ENCODE assay signal across 10 cellular contexts in the genomic region with DNA sequence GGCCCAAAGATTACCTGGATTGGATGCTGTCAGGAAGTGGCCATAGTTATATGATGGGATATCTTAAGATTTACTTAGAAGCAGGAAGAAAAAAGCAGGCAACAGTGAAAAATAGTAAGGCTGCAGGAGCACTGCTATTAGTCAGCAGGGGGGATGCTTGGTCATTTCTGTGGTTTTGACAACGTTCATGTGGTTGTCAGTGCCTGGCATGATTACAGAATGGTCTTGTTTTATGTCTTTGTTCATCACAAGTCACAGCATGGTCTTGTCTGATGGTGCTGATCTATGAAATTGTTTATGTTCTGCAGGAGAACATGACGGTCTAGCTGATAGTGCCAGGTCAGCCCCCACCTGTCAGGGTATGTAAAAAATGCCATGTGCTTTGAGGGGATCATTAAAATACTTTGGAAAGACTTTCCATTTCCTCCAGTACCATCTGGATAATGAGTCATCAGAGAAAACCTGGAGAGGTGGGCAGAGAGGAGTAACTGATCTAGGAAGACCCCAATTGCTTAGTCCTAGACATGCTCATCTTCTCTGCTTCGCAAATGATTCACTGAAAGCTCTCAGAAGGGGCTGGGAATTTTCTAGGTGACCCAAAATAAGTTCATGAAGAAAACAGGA. TPM values are rescaled to one million over a fixed set of nuclear protein-coding genes. Genes with fewer than 3 reads are reported as not detected.
DNase-seq lines count a peak whose midpoint lies in the region; ATAC-seq and TF ChIP-seq lines count a peak whose summit lies in the region.
"Had no signal": no experiment of that assay in that cellular context is flagged by ENCODE, and none has a peak within 500 bp of the region (broad histone marks: within the 10 kb centered on the region; RNA-seq: fewer than 3 reads in every experiment).

No MANE protein-coding gene starts in this region.

- H3K9me3 ChIP-seq in WERI-Rb-1 (ENCODE audit: severe bottlenecking): no peaks in the 10 kb centered on the region

- H3K4me1 Mint-ChIP-seq in activated CD4-positive, alpha-beta T cell treated with anti-CD3 and anti-CD28 coated beads, Interleukin-2, amount 10 ng/mL, durations not matched to agents 7 days and 5 days: peaks cover 13% of the 10 kb centered on the region
- peaks cover 28% of the 10 kb centered on the region for H3K4me1 Mint-ChIP-seq in activated T-helper 17 cell treated with anti-CD3 and anti-CD28 coated beads, Interleukin-2, amount 50 U/mL, for 72 hours

- no peaks in the 10 kb centered on the region for H3K27me3 ChIP-seq in WERI-Rb-1 (ENCODE audit: insufficient read depth, low read depth, severe bottlenecking)

- DNase-seq in activated CD4-positive, alpha-beta T cell treated with anti-CD3 and anti-CD28 coated beads, Interleukin-2, amount 10 ng/mL, durations not matched to agents 7 days and 5 days: peak; percentile 13
- DNase-seq in activated CD4-positive, alpha-beta T cell treated with anti-CD3 and anti-CD28 coated beads for 1 hour: no peak
- DNase-seq in stimulated activated CD8-positive, alpha-beta memory T cell treated with anti-CD3 and anti-CD28 coated beads, Interleukin-4, amount 100 ng/mL, for 48 hours: peak; percentile 47
- no peak for DNase-seq in WERI-Rb-1
- DNase-seq in DMS153 (lab: John Stamatoyannopoulos, UW): no peak
- no peak for DNase-seq in coronary artery (ENCODE audit: low spot score)

- peak; percentile 73 for ATAC-seq in HG03378 (IDR thresholded peaks at IDR 0.05; ENCODE audit: unreplicated experiment)
- ATAC-seq in activated T-helper 17 cell treated with anti-CD3 and anti-CD28 coated beads, Interleukin-2, amount 50 U/mL, for 72 hours (replicated peaks): peak; percentile 90

- H3K27me3 Mint-ChIP-seq in activated CD4-positive, alpha-beta T cell treated with anti-CD3 and anti-CD28 coated beads, Interleukin-2, amount 10 ng/mL, durations not matched to agents 7 days and 5 days: no peaks in the 10 kb centered on the region
- H3K27me3 Mint-ChIP-seq in activated T-helper 17 cell treated with anti-CD3 and anti-CD28 coated beads, Interleukin-2, amount 50 U/mL, for 72 hours: no peaks in the 10 kb centered on the region

- no peak overlapping the region for H3K27ac Mint-ChIP-seq in activated CD4-positive, alpha-beta T cell treated with anti-CD3 and anti-CD28 coated beads, Interleukin-2, amount 10 ng/mL, durations not matched to agents 7 days and 5 days
- H3K27ac Mint-ChIP-seq in activated T-helper 17 cell treated with anti-CD3 and anti-CD28 coated beads, Interleukin-2, amount 50 U/mL, for 72 hours: peak overlapping the region; percentile 2
- H3K27ac Mint-ChIP-seq: T-helper 1 cell treated with Interleukin-12 subunit alpha and Interleukin-12 subunit beta and Interleukin-4 antibody, amounts not matched to agents 30 μg/mL and 1 μg/mL, for 36 hours had no signal

- H3K4me3 Mint-ChIP-seq in activated CD4-positive, alpha-beta T cell treated with anti-CD3 and anti-CD28 coated beads, Interleukin-2, amount 10 ng/mL, durations not matched to agents 7 days and 5 days: no peak overlapping the region
- H3K4me3 Mint-ChIP-seq in activated T-helper 17 cell treated with anti-CD3 and anti-CD28 coated beads, Interleukin-2, amount 50 U/mL, for 72 hours: peak overlapping the region; percentile 3
- H3K4me3 Mint-ChIP-seq: T-helper 1 cell treated with Interleukin-12 subunit alpha and Interleukin-12 subunit beta and Interleukin-4 antibody, amounts not matched to agents 30 μg/mL and 1 μg/mL, for 36 hours had no signal

- no peak overlapping the region for H3K4me3 ChIP-seq in WERI-Rb-1 (ENCODE audit: low read depth, low read length)
- no peak overlapping the region for H3K4me3 ChIP-seq in coronary artery

- POLR2A ChIA-PET in activated CD4-positive, alpha-beta T cell treated with anti-CD3 and anti-CD28 coated beads, Interleukin-2, amount 10 ng/mL, durations not matched to agents 7 days and 5 days (lab: Charles Lee): no interaction called here

- H3K27ac ChIP-seq in WERI-Rb-1 (no peak overlapping the region), coronary artery (no peak overlapping the region)
- H3K27ac ChIP-seq: C4-2B had no signal

- H3K9me3 Mint-ChIP-seq in activated CD4-positive, alpha-beta T cell treated with anti-CD3 and anti-CD28 coated beads, Interleukin-2, amount 10 ng/mL, durations not matched to agents 7 days and 5 days: no peaks in the 10 kb centered on the region
- no peaks in the 10 kb centered on the region for H3K9me3 Mint-ChIP-seq in activated T-helper 17 cell treated with anti-CD3 and anti-CD28 coated beads, Interleukin-2, amount 50 U/mL, for 72 hours
- H3K9me3 Mint-ChIP-seq: T-helper 1 cell treated with Interleukin-12 subunit alpha and Interleukin-12 subunit beta and Interleukin-4 antibody, amounts not matched to agents 30 μg/mL and 1 μg/mL, for 36 hours had no signal

- CTCF ChIA-PET in activated CD4-positive, alpha-beta T cell treated with anti-CD3 and anti-CD28 coated beads, Interleukin-2, amount 10 ng/mL, durations not matched to agents 7 days and 5 days (lab: Charles Lee): interaction anchor here (0.6 kb wide), 1 partner anchor 34 kb away, joined by 4 read pairs; no protein-coding TSS in a partner anchor

- TF ChIP-seq CTCF in WERI-Rb-1 (IDR thresholded peaks at IDR 0.05; ENCODE audit: low read depth, low read length): no peak
- TF ChIP-seq CTCF in coronary artery (IDR thresholded peaks at IDR 0.05): no peak

- H3K36me3 ChIP-seq in WERI-Rb-1: no peaks in the 10 kb centered on the region

- H3K36me3 Mint-ChIP-seq in activated CD4-positive, alpha-beta T cell treated with anti-CD3 and anti-CD28 coated beads, Interleukin-2, amount 10 ng/mL, durations not matched to agents 7 days and 5 days (ENCODE audit: low read depth): peaks cover 2% of the 10 kb centered on the region
- no peaks in the 10 kb centered on the region for H3K36me3 Mint-ChIP-seq in activated T-helper 17 cell treated with anti-CD3 and anti-CD28 coated beads, Interleukin-2, amount 50 U/mL, for 72 hours (ENCODE audit: low read depth)

RNA-seq across cellular contexts. Expression of a gene that starts 48.5 kb away (rescaled TPM):
- total RNA-seq in activated CD4-positive, alpha-beta T cell treated with anti-CD3 and anti-CD28 coated beads, Interleukin-2, amount 10 ng/mL, durations not matched to agents 7 days and 5 days: 10 to 100 TPM; 35.0 to 35.7 TPM
- total RNA-seq in activated T-helper 17 cell treated with anti-CD3 and anti-CD28 coated beads, Interleukin-2, amount 50 U/mL, for 72 hours: 10 to 100 TPM; 25.8 to 26.3 TPM

RNA-seq across cellular contexts. Expression of a gene that starts 49.5 kb away (rescaled TPM):
- total RNA-seq in activated CD4-positive, alpha-beta T cell treated with anti-CD3 and anti-CD28 coated beads, Interleukin-2, amount 10 ng/mL, durations not matched to agents 7 days and 5 days: 1 to 10 TPM; 1.6 to 2.6 TPM
- 1 to 10 TPM in 1 of 2 donors, under 1 TPM in 1; 0.95 to 1.6 TPM for total RNA-seq in activated T-helper 17 cell treated with anti-CD3 and anti-CD28 coated beads, Interleukin-2, amount 50 U/mL, for 72 hours

Comparison
In these comparisons a context has a peak if more than half of its experiments do, and no peak if none do; other contexts are left out.
1. DNase-seq: peak in activated CD4-positive, alpha-beta T cell treated with anti-CD3 and anti-CD28 coated beads, Interleukin-2, amount 10 ng/mL, durations not matched to agents 7 days and 5 days (single experiment) and stimulated activated CD8-positive, alpha-beta memory T cell treated with anti-CD3 and anti-CD28 coated beads, Interleukin-4, amount 100 ng/mL, for 48 hours (single experiment); none in activated CD4-positive, alpha-beta T cell treated with anti-CD3 and anti-CD28 coated beads for 1 hour (single experiment), WERI-Rb-1 (single experiment), DMS153 (single experiment) and coronary artery (single experiment).